Comparison of ENCODE assay signal across 8 cellular contexts in the genomic region with DNA sequence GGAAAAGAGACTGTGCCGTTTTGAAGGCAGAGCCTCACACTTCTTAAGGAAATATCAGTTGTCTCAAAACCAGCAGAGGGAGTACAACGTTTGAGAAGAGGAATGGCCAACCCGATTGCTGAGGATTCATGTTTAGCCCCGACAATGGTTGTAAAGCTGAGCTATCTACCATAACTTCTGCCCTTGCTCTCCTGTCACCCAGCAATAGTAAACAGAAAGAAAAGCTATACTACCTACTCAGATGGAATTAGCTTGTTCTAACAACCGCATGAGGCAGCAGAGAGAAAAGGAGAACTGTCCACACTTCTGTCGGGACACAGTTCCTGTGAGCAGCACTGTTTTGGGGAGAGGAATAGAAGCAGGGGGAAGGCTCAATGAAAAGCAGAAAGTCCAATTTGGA.
A peak's percentile ranks its signal among the peaks of the same experiment; 100 is the strongest.
DNase-seq lines count a peak whose midpoint lies in the region; ATAC-seq and TF ChIP-seq lines count a peak whose summit lies in the region.

No MANE protein-coding gene starts in this region.

- 2 to 4% methylated on average over 6 of the region's 6 CpGs for WGBS in tibial nerve, 2 donors

- no peak for DNase-seq in coronary artery (ENCODE audit: low spot score)
- no peak for DNase-seq in lower lobe of right lung
- DNase-seq in tibial nerve (ENCODE audit: low spot score in 2 of 2) = peak in 1 of 2 donors; percentile 22
- no peak for DNase-seq in DMS153 treated with DMSO at 0.1 percent for 48 hours (lab: John Stamatoyannopoulos, UW; ENCODE audit: unreplicated experiment)

- H3K9me3 ChIP-seq in OCI-LY3 (ENCODE audit: insufficient read depth, low read length) = no peaks in the 10 kb centered on the region
- H3K9me3 ChIP-seq in lower lobe of right lung = no peaks in the 10 kb centered on the region
- H3K9me3 ChIP-seq in tibial nerve = no peaks in the 10 kb centered on the region

- peaks cover 16% of the 10 kb centered on the region; the same call in 1 of the 2 replicates for H4K20me1 ChIP-seq in OCI-LY3 (ENCODE audit: insufficient read depth, low read length)

- H3K4me3 ChIP-seq in OCI-LY3 (ENCODE audit: low read length) (no peak overlapping the region), coronary artery (peak overlapping the region; percentile 45), lower lobe of right lung (no peak overlapping the region), tibial nerve (peak overlapping the region in 1 of 4 donors; percentile 3)

- H3K27me3 ChIP-seq in OCI-LY3 (ENCODE audit: low read depth, low read length) (no peaks in the 10 kb centered on the region), lower lobe of right lung (ENCODE audit: low read depth) (no peaks in the 10 kb centered on the region), tibial nerve (no peaks in the 10 kb centered on the region)

- H3K4me2 ChIP-seq in OCI-LY3 (ENCODE audit: low read length) = no peak overlapping the region

- no peak overlapping the region for H3K9ac ChIP-seq in OCI-LY3 (ENCODE audit: low read length)

- H2AFZ ChIP-seq in OCI-LY3 (ENCODE audit: low read depth, low read length) = no peak overlapping the region

- TF ChIP-seq POLR2A in tibial nerve (IDR thresholded peaks at IDR 0.05) = no peak

- H3K36me3 ChIP-seq in OCI-LY3 (replicated peaks; ENCODE audit: low read depth, low read length) = peaks cover 13% of the 10 kb centered on the region
- H3K36me3 ChIP-seq in lower lobe of right lung = peaks cover 34% of the 10 kb centered on the region
- peaks cover 0 to 26% (median 0%) of the 10 kb centered on the region in 3 donors for H3K36me3 ChIP-seq in tibial nerve

- TF ChIP-seq CTCF in GM12873 (IDR thresholded peaks at IDR 0.05; ENCODE audit: insufficient read depth, low read depth, low read length, missing control alignments) (peak; percentile 56), OCI-LY3 (IDR thresholded peaks at IDR 0.05; ENCODE audit: low read depth, low read length) (peak; percentile 15), coronary artery (IDR thresholded peaks at IDR 0.05) (no peak), lower lobe of right lung (IDR thresholded peaks at IDR 0.05) (peak; percentile 47), tibial nerve (IDR thresholded peaks at IDR 0.05) (peak; percentile 31 to 63 (median 42))

- H3K79me2 ChIP-seq in OCI-LY3 (ENCODE audit: low read length) = peaks cover 11% of the 10 kb centered on the region; the same call in 1 of the 2 replicates

- no peak for TF ChIP-seq EP300 in tibial nerve (IDR thresholded peaks at IDR 0.05)

- H3K4me1 ChIP-seq in OCI-LY3 (ENCODE audit: low read length) (no peaks in the 10 kb centered on the region), lower lobe of right lung (peaks cover 93% of the 10 kb centered on the region), tibial nerve (peaks cover 0 to 88% (median 59%) of the 10 kb centered on the region in 4 donors)

- ATAC-seq in lower lobe of right lung = peak; percentile 64 to 69
- ATAC-seq in GM18520 (IDR thresholded peaks at IDR 0.05; ENCODE audit: unreplicated experiment) = no peak
- no peak for ATAC-seq in GM21737 (IDR thresholded peaks at IDR 0.05; ENCODE audit: unreplicated experiment)

- intact Hi-C loops in lower lobe of right lung (cut with DNase I) = no loop called here

- H3K27ac ChIP-seq in OCI-LY3 (ENCODE audit: low read length) (no peak overlapping the region), coronary artery (peak overlapping the region; percentile 65 to 86), lower lobe of right lung (peak overlapping the region; percentile 65), tibial nerve (peak overlapping the region; percentile 3 to 92 (median 80))

Comparison
In these comparisons a context has a peak if more than half of its experiments do, and no peak if none do; other contexts are left out.
1. ATAC-seq: peak in lower lobe of right lung (2 of 2); none in GM18520 (single experiment) and GM21737 (single experiment).